12 cellular contexts compared by ENCODE assay signal in the genomic region with DNA sequence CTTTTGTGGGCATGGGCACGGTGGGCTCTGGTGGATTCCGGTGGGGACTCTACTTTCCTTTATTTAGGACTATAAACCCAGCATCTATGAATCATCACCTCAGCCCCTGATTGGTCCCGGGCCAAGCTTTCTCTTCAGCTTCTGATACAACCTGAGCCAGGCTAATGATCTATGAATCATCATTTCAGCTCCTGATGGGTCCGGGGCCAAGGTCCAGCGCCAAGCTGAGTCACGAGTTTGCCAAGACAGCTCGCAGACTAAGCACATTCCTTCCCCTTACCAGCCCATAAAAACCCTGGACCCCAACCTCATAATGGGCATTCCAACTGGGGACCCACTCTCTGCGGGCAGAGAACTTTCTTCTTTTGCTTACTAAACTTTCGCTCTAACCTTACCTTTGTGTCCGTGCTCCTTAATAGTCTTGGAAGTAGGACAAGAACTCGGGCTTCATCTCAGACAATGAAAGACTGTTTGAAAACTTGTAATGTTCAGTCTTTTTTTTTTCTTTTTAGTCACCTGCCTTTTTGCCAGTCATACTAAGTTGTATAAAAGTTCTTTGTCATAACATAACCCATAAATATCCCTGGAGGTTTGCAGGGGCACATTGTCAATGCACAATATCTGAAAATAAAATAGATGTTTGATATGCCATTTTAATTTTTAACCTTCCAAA.
A peak's percentile ranks its signal among the peaks of the same experiment; 100 is the strongest.
DNase-seq lines count a peak whose midpoint lies in the region; ATAC-seq and TF ChIP-seq lines count a peak whose summit lies in the region.
"Had no signal": no experiment of that assay in that cellular context is flagged by ENCODE, and none has a peak within 500 bp of the region (broad histone marks: within the 10 kb centered on the region; RNA-seq: fewer than 3 reads in every experiment).

No MANE protein-coding gene starts in this region.

- TF ChIP-seq CTCF in HFFc6 (IDR thresholded peaks at IDR 0.05): no peak
- TF ChIP-seq CTCF in foreskin fibroblast (IDR thresholded peaks at IDR 0.05; ENCODE audit: low read depth, low read length): no peak
- no peak for TF ChIP-seq CTCF in thoracic aorta (IDR thresholded peaks at IDR 0.05)
- TF ChIP-seq CTCF in CD14-positive monocyte (IDR thresholded peaks at IDR 0.05): no peak

- no peak overlapping the region for H3K27ac ChIP-seq in thoracic aorta

- no peaks in the 10 kb centered on the region for H3K9me3 ChIP-seq in thoracic aorta

- intact Hi-C loops in CD14-positive monocyte (cut with micrococcal nuclease): no loop called here

- H3K4me1 ChIP-seq in thoracic aorta (ENCODE audit: control insufficient read depth in 1 of 2, low read depth in 2 of 2): peaks cover 0 to 23% of the 10 kb centered on the region in 2 donors

- no peaks in the 10 kb centered on the region for H3K27me3 Mint-ChIP-seq in HFFc6 (ENCODE audit: insufficient read depth)
- H3K27me3 Mint-ChIP-seq in CD14-positive monocyte (ENCODE audit: low read depth in 3 of 3): no peaks in the 10 kb centered on the region
- H3K27me3 Mint-ChIP-seq: memory B cell had no signal

- H3K4me1 Mint-ChIP-seq in HFFc6 (ENCODE audit: low read depth) (peaks cover 38% of the 10 kb centered on the region), CD14-positive monocyte (no peaks in the 10 kb centered on the region)
- H3K4me1 Mint-ChIP-seq: memory B cell, WTC11 had no signal

- DNase-seq in HFFc6: peak; percentile 79
- DNase-seq in foreskin fibroblast: peak; percentile 4 to 5
- no peak for DNase-seq in thoracic aorta (ENCODE audit: low spot score)
- DNase-seq in CD14-positive monocyte (ENCODE audit: low spot score): no peak
- DNase-seq in DMS153 treated with DMSO at 0.1 percent for 48 hours (lab: John Stamatoyannopoulos, UW; ENCODE audit: unreplicated experiment): no peak
- DNase-seq in stimulated activated CD4-positive, alpha-beta T cell treated with anti-CD3 and anti-CD28 coated beads, Interleukin-4, amount 100 ng/mL, for 4 hours: no peak
- DNase-seq: activated naive CD4-positive, alpha-beta T cell; NK-92 treated with Interleukin-12 subunit alpha and Interleukin-12 subunit beta, amount 100 ng/mL, for 24 hours; substantia nigra had no signal

- H3K9me3 Mint-ChIP-seq in HFFc6 (no peaks in the 10 kb centered on the region; the same call in 1 of the 2 replicates), CD14-positive monocyte (peaks cover 0 to 4% (median 0%) of the 10 kb centered on the region in 7 donors)
- H3K9me3 Mint-ChIP-seq: memory B cell, WTC11 had no signal

- H3K36me3 ChIP-seq in thoracic aorta: no peaks in the 10 kb centered on the region

- H3K36me3 Mint-ChIP-seq in HFFc6 (ENCODE audit: low read depth): no peaks in the 10 kb centered on the region
- no peaks in the 10 kb centered on the region for H3K36me3 Mint-ChIP-seq in CD14-positive monocyte
- H3K36me3 Mint-ChIP-seq: memory B cell, WTC11 had no signal

- no peaks in the 10 kb centered on the region for H3K27me3 ChIP-seq in thoracic aorta (replicated peaks; ENCODE audit: insufficient read depth)

- peak overlapping the region; percentile 73 for H3K4me3 Mint-ChIP-seq in HFFc6
- H3K4me3 Mint-ChIP-seq in CD14-positive monocyte: no peak overlapping the region
- H3K4me3 Mint-ChIP-seq: memory B cell, WTC11 had no signal

- H3K4me3 ChIP-seq in foreskin fibroblast (ENCODE audit: low read depth in 1 of 2, low read length in 2 of 2): no peak overlapping the region
- peak overlapping the region; percentile 4 for H3K4me3 ChIP-seq in thoracic aorta

- ATAC-seq in SK-N-SH treated with all-trans-retinoic acid at 6 μM for 48 hours: peak; percentile 89
- ATAC-seq in thoracic aorta (ENCODE audit: insufficient number of reproducible peaks, low FRiP score, low read depth): peak; percentile 30

- peak overlapping the region; percentile 78 for H3K27ac Mint-ChIP-seq in HFFc6
- H3K27ac Mint-ChIP-seq in CD14-positive monocyte: no peak overlapping the region
- H3K27ac Mint-ChIP-seq: memory B cell, WTC11 had no signal

TF ChIP-seq in SK-N-SH treated with all-trans-retinoic acid at 6 μM for 48 hours, 23 proteins besides CTCF, POLR2A, EP300 and RAD21 (continues in another document):
- TF ChIP-seq ZFP30 (CRISPR knock-in tag; IDR thresholded peaks at IDR 0.05) (no peak), OSR1 (CRISPR knock-in tag; IDR thresholded peaks at IDR 0.05) (no peak), TCF4 (CRISPR knock-in tag; IDR thresholded peaks at IDR 0.05; ENCODE audit: borderline replicate concordance) (no peak), BACH2 (CRISPR knock-in tag; IDR thresholded peaks at IDR 0.05; ENCODE audit: borderline replicate concordance) (no peak), ZNF8 (CRISPR knock-in tag; IDR thresholded peaks at IDR 0.05) (no peak), SNAI2 (CRISPR knock-in tag; IDR thresholded peaks at IDR 0.05) (no peak), ZNF565 (CRISPR knock-in tag; conservative IDR thresholded peaks at IDR 0.05; ENCODE audit: low read depth) (no peak), RARB (CRISPR knock-in tag; IDR thresholded peaks at IDR 0.05) (no peak), PATZ1 (CRISPR knock-in tag; IDR thresholded peaks at IDR 0.05; ENCODE audit: borderline replicate concordance) (no peak), ZC3H10 (CRISPR knock-in tag; IDR thresholded peaks at IDR 0.05) (no peak), GLIS3 (CRISPR knock-in tag; IDR thresholded peaks at IDR 0.05) (no peak), ISL1 (CRISPR knock-in tag; IDR thresholded peaks at IDR 0.05) (no peak), ZNF70 (CRISPR knock-in tag; IDR thresholded peaks at IDR 0.05) (no peak), ARNTL (CRISPR knock-in tag; IDR thresholded peaks at IDR 0.05; ENCODE audit: borderline replicate concordance, low read depth) (no peak), TOX (CRISPR knock-in tag; IDR thresholded peaks at IDR 0.05; ENCODE audit: borderline replicate concordance) (no peak)
- TF ChIP-seq, protein P1, sequence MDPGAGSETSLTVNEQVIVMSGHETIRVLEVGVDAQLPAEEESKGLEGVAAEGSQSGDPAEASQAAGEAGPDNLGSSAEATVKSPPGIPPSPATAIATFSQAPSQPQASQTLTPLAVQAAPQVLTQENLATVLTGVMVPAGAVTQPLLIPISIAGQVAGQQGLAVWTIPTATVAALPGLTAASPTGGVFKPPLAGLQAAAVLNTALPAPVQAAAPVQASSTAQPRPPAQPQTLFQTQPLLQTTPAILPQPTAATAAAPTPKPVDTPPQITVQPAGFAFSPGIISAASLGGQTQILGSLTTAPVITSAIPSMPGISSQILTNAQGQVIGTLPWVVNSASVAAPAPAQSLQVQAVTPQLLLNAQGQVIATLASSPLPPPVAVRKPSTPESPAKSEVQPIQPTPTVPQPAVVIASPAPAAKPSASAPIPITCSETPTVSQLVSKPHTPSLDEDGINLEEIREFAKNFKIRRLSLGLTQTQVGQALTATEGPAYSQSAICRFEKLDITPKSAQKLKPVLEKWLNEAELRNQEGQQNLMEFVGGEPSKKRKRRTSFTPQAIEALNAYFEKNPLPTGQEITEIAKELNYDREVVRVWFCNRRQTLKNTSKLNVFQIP (CRISPR knock-in tag; IDR thresholded peaks at IDR 0.05; ENCODE audit: borderline replicate concordance, low read depth): no peak
- TF ChIP-seq, protein P2, sequence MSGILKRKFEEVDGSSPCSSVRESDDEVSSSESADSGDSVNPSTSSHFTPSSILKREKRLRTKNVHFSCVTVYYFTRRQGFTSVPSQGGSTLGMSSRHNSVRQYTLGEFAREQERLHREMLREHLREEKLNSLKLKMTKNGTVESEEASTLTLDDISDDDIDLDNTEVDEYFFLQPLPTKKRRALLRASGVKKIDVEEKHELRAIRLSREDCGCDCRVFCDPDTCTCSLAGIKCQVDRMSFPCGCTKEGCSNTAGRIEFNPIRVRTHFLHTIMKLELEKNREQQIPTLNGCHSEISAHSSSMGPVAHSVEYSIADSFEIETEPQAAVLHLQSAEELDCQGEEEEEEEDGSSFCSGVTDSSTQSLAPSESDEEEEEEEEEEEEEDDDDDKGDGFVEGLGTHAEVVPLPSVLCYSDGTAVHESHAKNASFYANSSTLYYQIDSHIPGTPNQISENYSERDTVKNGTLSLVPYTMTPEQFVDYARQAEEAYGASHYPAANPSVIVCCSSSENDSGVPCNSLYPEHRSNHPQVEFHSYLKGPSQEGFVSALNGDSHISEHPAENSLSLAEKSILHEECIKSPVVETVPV (CRISPR knock-in tag; IDR thresholded peaks at IDR 0.05): no peak
- TF ChIP-seq, protein P3, sequence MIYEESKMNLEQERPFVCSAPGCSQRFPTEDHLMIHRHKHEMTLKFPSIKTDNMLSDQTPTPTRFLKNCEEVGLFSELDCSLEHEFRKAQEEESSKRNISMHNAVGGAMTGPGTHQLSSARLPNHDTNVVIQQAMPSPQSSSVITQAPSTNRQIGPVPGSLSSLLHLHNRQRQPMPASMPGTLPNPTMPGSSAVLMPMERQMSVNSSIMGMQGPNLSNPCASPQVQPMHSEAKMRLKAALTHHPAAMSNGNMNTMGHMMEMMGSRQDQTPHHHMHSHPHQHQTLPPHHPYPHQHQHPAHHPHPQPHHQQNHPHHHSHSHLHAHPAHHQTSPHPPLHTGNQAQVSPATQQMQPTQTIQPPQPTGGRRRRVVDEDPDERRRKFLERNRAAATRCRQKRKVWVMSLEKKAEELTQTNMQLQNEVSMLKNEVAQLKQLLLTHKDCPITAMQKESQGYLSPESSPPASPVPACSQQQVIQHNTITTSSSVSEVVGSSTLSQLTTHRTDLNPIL (CRISPR knock-in tag; IDR thresholded peaks at IDR 0.05; ENCODE audit: low read depth): no peak

Comparison
In these comparisons a context has a peak if more than half of its experiments do, and no peak if none do; other contexts are left out.
1. DNase-seq: peak in HFFc6 (single experiment) and foreskin fibroblast (2 of 2); none in thoracic aorta (single experiment), CD14-positive monocyte (single experiment), DMS153 treated with DMSO at 0.1 percent for 48 hours (single experiment) and stimulated activated CD4-positive, alpha-beta T cell treated with anti-CD3 and anti-CD28 coated beads, Interleukin-4, amount 100 ng/mL, for 4 hours (0 of 2).